15 cellular contexts compared by ENCODE assay signal in the genomic region with DNA sequence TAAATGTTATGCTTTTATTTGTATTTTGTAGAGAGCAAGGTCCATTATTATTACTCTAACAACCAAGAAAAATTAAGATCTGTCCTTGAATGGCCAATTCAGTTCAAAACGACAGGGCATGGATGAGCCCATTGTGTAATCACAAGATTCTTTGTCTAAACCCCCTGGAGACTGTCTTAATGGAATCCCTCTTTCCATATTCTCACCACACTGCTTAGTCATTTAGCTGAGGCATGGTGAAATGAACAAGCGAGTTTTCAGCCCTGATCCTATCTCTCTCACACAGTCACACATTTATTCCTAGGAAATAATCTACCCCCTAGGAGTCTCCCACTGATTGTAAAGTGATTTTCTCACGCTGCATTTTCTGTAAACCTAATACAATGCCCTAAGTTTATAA.
A peak's percentile ranks its signal among the peaks of the same experiment; 100 is the strongest.
DNase-seq lines count a peak whose midpoint lies in the region; ATAC-seq and TF ChIP-seq lines count a peak whose summit lies in the region.
"Had no signal": no experiment of that assay in that cellular context is flagged by ENCODE, and none has a peak within 500 bp of the region (broad histone marks: within the 10 kb centered on the region; RNA-seq: fewer than 3 reads in every experiment).

No MANE protein-coding gene starts in this region.

- H3F3A ChIP-seq in GM23338 (replicated peaks; ENCODE audit: low read depth): no peaks in the 10 kb centered on the region

- CTCF ChIA-PET in HEK293T (lab: Yijun Ruan, JAX): no interaction called here

- ATAC-seq in GM23338 (peak; percentile 77), right cardiac atrium (no peak), HG03521 (IDR thresholded peaks at IDR 0.05; ENCODE audit: unreplicated experiment) (no peak), right lobe of liver (no peak)
- ATAC-seq: activated naive CD8-positive, alpha-beta T cell treated with anti-CD3 and anti-CD28 coated beads, Interleukin-2, amount 50 U/mL, for 24 hours; esophagus mucosa had no signal

- no peak overlapping the region for H2BK120ac ChIP-seq in mesendoderm (ENCODE audit: low read depth, low read length)

- H3K56ac ChIP-seq in mesendoderm (ENCODE audit: low read length): no peak overlapping the region

- no peaks in the 10 kb centered on the region for H3K79me1 ChIP-seq in mesendoderm (ENCODE audit: low read length)

- H3K9me3 ChIP-seq in NT2/D1 (ENCODE audit: insufficient read depth, low read length) (no peaks in the 10 kb centered on the region; the same call in 1 of the 2 replicates), right cardiac atrium (ENCODE audit: control insufficient read depth, low read length) (no peaks in the 10 kb centered on the region), right lobe of liver (no peaks in the 10 kb centered on the region)

- H3K9ac ChIP-seq in NT2/D1 (ENCODE audit: insufficient read length, low read depth) (no peak overlapping the region), mesendoderm (ENCODE audit: low read length) (no peak overlapping the region)

- H3K4me1 Mint-ChIP-seq in GM23338: peaks cover 14% of the 10 kb centered on the region
- H3K4me1 Mint-ChIP-seq: activated naive CD8-positive, alpha-beta T cell treated with anti-CD3 and anti-CD28 coated beads, Interleukin-2, amount 50 U/mL, for 24 hours had no signal

- H4K8ac ChIP-seq in mesendoderm (ENCODE audit: low read depth, low read length): no peak overlapping the region

- WGBS in mesendoderm (ENCODE audit: extremely low coverage, insufficient coverage, low lambda C conversion rate): no CpG with 5 or more reads among the region's 3 CpGs
- WGBS in right cardiac atrium: 43% methylated on average over 3 of the region's 3 CpGs
- WGBS in right lobe of liver (ENCODE audit: insufficient coverage, low coverage, low lambda C conversion rate, missing lambda C conversion rate): 19% methylated on average over 3 of the region's 3 CpGs

- H3K4me2 ChIP-seq in GM23338 (no peak overlapping the region), mesendoderm (ENCODE audit: low read length) (no peak overlapping the region)

- no peak overlapping the region for H2AK5ac ChIP-seq in mesendoderm (ENCODE audit: low read length)

- no peaks in the 10 kb centered on the region for H3K9me2 ChIP-seq in GM23338 (ENCODE audit: insufficient read depth)

- no peak overlapping the region for H2BK15ac ChIP-seq in mesendoderm (replicated peaks; ENCODE audit: low read depth)

- H3K4me3 ChIP-seq in GM23338 (no peak overlapping the region), NT2/D1 (ENCODE audit: insufficient read length, low read depth) (no peak overlapping the region), mesendoderm (ENCODE audit: low read length) (no peak overlapping the region), right cardiac atrium (ENCODE audit: low read length) (no peak overlapping the region), right lobe of liver (no peak overlapping the region)

- no peak overlapping the region for H2BK5ac ChIP-seq in mesendoderm (ENCODE audit: low read length)

- H3K36me3 Mint-ChIP-seq in GM23338 (ENCODE audit: low read depth): no peaks in the 10 kb centered on the region
- H3K36me3 Mint-ChIP-seq: activated CD4-positive, alpha-beta memory T cell treated with anti-CD3 and anti-CD28 coated beads for 36 hours had no signal

- H3K23ac ChIP-seq in mesendoderm (ENCODE audit: low read length): no peak overlapping the region

- TF ChIP-seq CTCF in GM23338 (conservative IDR thresholded peaks at IDR 0.05; ENCODE audit: low read depth in 2 of 2): no peak
- TF ChIP-seq CTCF in right lobe of liver (IDR thresholded peaks at IDR 0.05): no peak

- H3K79me2 ChIP-seq in GM23338 (replicated peaks; ENCODE audit: insufficient read depth) (no peaks in the 10 kb centered on the region), mesendoderm (ENCODE audit: control insufficient read depth, insufficient read depth, low read length) (no peaks in the 10 kb centered on the region)

- H2AFZ ChIP-seq in GM23338: no peak overlapping the region

- H3K36me3 ChIP-seq in GM23338 (ENCODE audit: insufficient read depth) (no peaks in the 10 kb centered on the region), NT2/D1 (ENCODE audit: insufficient read depth, insufficient read length, low read length) (no peaks in the 10 kb centered on the region), mesendoderm (ENCODE audit: control insufficient read depth, insufficient read depth, low read length) (no peaks in the 10 kb centered on the region), right lobe of liver (no peaks in the 10 kb centered on the region)

- H3K4me1 ChIP-seq in GM23338 (ENCODE audit: insufficient read depth) (peaks cover 5% of the 10 kb centered on the region), NT2/D1 (ENCODE audit: insufficient read depth, insufficient read length) (no peaks in the 10 kb centered on the region), mesendoderm (ENCODE audit: control insufficient read depth, low read depth, low read length) (peaks cover 4% of the 10 kb centered on the region), right cardiac atrium (ENCODE audit: control insufficient read depth, insufficient read depth, low read length) (no peaks in the 10 kb centered on the region), right lobe of liver (no peaks in the 10 kb centered on the region)

- no peak overlapping the region for H3K18ac ChIP-seq in mesendoderm (ENCODE audit: low read length)

- no peak overlapping the region for H4K5ac ChIP-seq in mesendoderm (ENCODE audit: low read length)

- peak overlapping the region; percentile 62 for H3K27ac Mint-ChIP-seq in GM23338
- H3K27ac Mint-ChIP-seq: activated CD4-positive, alpha-beta memory T cell treated with anti-CD3 and anti-CD28 coated beads for 36 hours; activated naive CD8-positive, alpha-beta T cell treated with anti-CD3 and anti-CD28 coated beads, Interleukin-2, amount 50 U/mL, for 24 hours had no signal

- no peak overlapping the region for H3K4me3 Mint-ChIP-seq in GM23338
- H3K4me3 Mint-ChIP-seq: activated CD4-positive, alpha-beta memory T cell treated with anti-CD3 and anti-CD28 coated beads for 36 hours; activated naive CD8-positive, alpha-beta T cell treated with anti-CD3 and anti-CD28 coated beads, Interleukin-2, amount 50 U/mL, for 24 hours; neural crest cell had no signal

- no peaks in the 10 kb centered on the region for H3K27me3 Mint-ChIP-seq in GM23338 (ENCODE audit: insufficient read depth, low read depth, poor library complexity)
- H3K27me3 Mint-ChIP-seq: activated CD4-positive, alpha-beta memory T cell treated with anti-CD3 and anti-CD28 coated beads for 36 hours; activated naive CD8-positive, alpha-beta T cell treated with anti-CD3 and anti-CD28 coated beads, Interleukin-2, amount 50 U/mL, for 24 hours had no signal

- DNase-seq in GM23338 (ENCODE audit: low spot score): peak; percentile 43
- DNase-seq in NT2/D1 (ENCODE audit: low read depth, low spot score): peak; percentile 36
- DNase-seq in epidermal melanocyte (ENCODE audit: insufficient read length, low spot score): peak; percentile 33
- peak; percentile 94 for DNase-seq in mesendoderm
- no peak for DNase-seq in right cardiac atrium
- DNase-seq in HEK293T (ENCODE audit: extremely low spot score): no peak
- no peak for DNase-seq in right lobe of liver
- DNase-seq: activated CD4-positive, alpha-beta memory T cell treated with anti-CD3 and anti-CD28 coated beads for 36 hours; activated naive CD8-positive, alpha-beta T cell treated with anti-CD3 and anti-CD28 coated beads, Interleukin-2, amount 50 U/mL, for 24 hours; activated T-cell treated with anti-CD3 and anti-CD28 coated beads, Interleukin-2, amount 50 U/mL, for 48 hours; AML-193; NCI-H1105 had no signal

- H3K27me3 ChIP-seq in GM23338 (ENCODE audit: insufficient read depth) (no peaks in the 10 kb centered on the region), NT2/D1 (ENCODE audit: insufficient read depth, insufficient read length) (no peaks in the 10 kb centered on the region), mesendoderm (ENCODE audit: insufficient read depth, low read length, poor library complexity) (no peaks in the 10 kb centered on the region), right cardiac atrium (ENCODE audit: control insufficient read depth, insufficient read depth) (no peaks in the 10 kb centered on the region), right lobe of liver (no peaks in the 10 kb centered on the region)

- intact Hi-C loops in right cardiac atrium (cut with DNase I): no loop called here
- intact Hi-C loops in right lobe of liver (cut with DNase I): no loop called here

- POLR2A ChIA-PET in HEK293T (lab: Yijun Ruan, JAX): no interaction called here

- H3K4ac ChIP-seq in mesendoderm (ENCODE audit: low read depth, low read length): no peak overlapping the region

- H3K9me3 Mint-ChIP-seq in GM23338: no peaks in the 10 kb centered on the region

- no peak for TF ChIP-seq POLR2A in right lobe of liver (IDR thresholded peaks at IDR 0.05)

- H3K27ac ChIP-seq in GM23338 (ENCODE audit: low read depth) (no peak overlapping the region), mesendoderm (ENCODE audit: low read depth, low read length) (no peak overlapping the region), right cardiac atrium (ENCODE audit: low read length) (no peak overlapping the region), right lobe of liver (no peak overlapping the region)

- H4K20me1 ChIP-seq in GM23338 (replicated peaks; ENCODE audit: insufficient read depth): no peaks in the 10 kb centered on the region

TF ChIP-seq in HEK293T, 16 proteins besides CTCF, POLR2A, EP300 and RAD21:
- TF ChIP-seq TARDBP (IDR thresholded peaks at IDR 0.05): no peak
- no peak for TF ChIP-seq FOXA1 (IDR thresholded peaks at IDR 0.05)
- no peak for TF ChIP-seq FOXM1 (IDR thresholded peaks at IDR 0.05; ENCODE audit: borderline replicate concordance)
- TF ChIP-seq, protein P1, sequence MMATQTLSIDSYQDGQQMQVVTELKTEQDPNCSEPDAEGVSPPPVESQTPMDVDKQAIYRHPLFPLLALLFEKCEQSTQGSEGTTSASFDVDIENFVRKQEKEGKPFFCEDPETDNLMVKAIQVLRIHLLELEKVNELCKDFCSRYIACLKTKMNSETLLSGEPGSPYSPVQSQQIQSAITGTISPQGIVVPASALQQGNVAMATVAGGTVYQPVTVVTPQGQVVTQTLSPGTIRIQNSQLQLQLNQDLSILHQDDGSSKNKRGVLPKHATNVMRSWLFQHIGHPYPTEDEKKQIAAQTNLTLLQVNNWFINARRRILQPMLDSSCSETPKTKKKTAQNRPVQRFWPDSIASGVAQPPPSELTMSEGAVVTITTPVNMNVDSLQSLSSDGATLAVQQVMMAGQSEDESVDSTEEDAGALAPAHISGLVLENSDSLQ (IDR thresholded peaks at IDR 0.05): no peak
- TF ChIP-seq NFRKB (IDR thresholded peaks at IDR 0.05): no peak
- TF ChIP-seq SUZ12 (IDR thresholded peaks at IDR 0.05): no peak
- TF ChIP-seq LEF1 (IDR thresholded peaks at IDR 0.05; ENCODE audit: borderline replicate concordance): no peak
- no peak for TF ChIP-seq SP1 (IDR thresholded peaks at IDR 0.05)
- TF ChIP-seq FOXK2 (IDR thresholded peaks at IDR 0.05): no peak

Comparison
In these comparisons a context has a peak if more than half of its experiments do, and no peak if none do; other contexts are left out.
1. DNase-seq: peak in GM23338 (single experiment), NT2/D1 (single experiment), epidermal melanocyte (single experiment) and mesendoderm (single experiment); none in right cardiac atrium (0 of 3), HEK293T (single experiment) and right lobe of liver (0 of 3).